1 cellular context compared by ENCODE assay signal in genomic region chr11:86193297-86194095, GRCh38.
TF ChIP-seq lines count a peak whose summit lies in the region.

No MANE protein-coding gene starts in this region.

TF ChIP-seq in GM12878, 131 proteins besides CTCF, POLR2A, EP300 and RAD21 (continued from another document):
- no peak for TF ChIP-seq HDAC6 (IDR thresholded peaks at IDR 0.05; ENCODE audit: unreplicated experiment)
- peak; percentile 80 for TF ChIP-seq SKIL (IDR thresholded peaks at IDR 0.05; ENCODE audit: low read depth, poor library complexity, severe bottlenecking)
- TF ChIP-seq CHD1 (IDR thresholded peaks at IDR 0.05; ENCODE audit: low read depth, low read length) = no peak
- TF ChIP-seq MEF2B (IDR thresholded peaks at IDR 0.05; ENCODE audit: partially characterized antibody, poor library complexity, severe bottlenecking) = peak; percentile 61
- no peak for TF ChIP-seq RBBP5 (conservative IDR thresholded peaks at IDR 0.05)
- TF ChIP-seq RELB (IDR thresholded peaks at IDR 0.05; ENCODE audit: low read depth) = peak; percentile 81
- TF ChIP-seq RELA (IDR thresholded peaks at IDR 0.05; ENCODE audit: borderline replicate concordance, partially characterized antibody) = peak; percentile 62
- TF ChIP-seq NR2C1 (IDR thresholded peaks at IDR 0.05) = peak; percentile 92
- no peak for TF ChIP-seq POLR2AphosphoS2 (IDR thresholded peaks at IDR 0.05; ENCODE audit: low read depth, low read length)
- TF ChIP-seq SP1 (IDR thresholded peaks at IDR 0.05; ENCODE audit: low read depth, low read length) = no peak
- TF ChIP-seq ZNF274 (IDR thresholded peaks at IDR 0.05; ENCODE audit: insufficient read depth, insufficient read length) = no peak
- TF ChIP-seq CREB1 (IDR thresholded peaks at IDR 0.05; ENCODE audit: low read depth) = peak; percentile 52
- TF ChIP-seq SMAD1 (IDR thresholded peaks at IDR 0.05; ENCODE audit: low read depth, partially characterized antibody) = no peak
- TF ChIP-seq RAD51 (IDR thresholded peaks at IDR 0.05) = peak; percentile 15; the same call in 1 of the 2 replicates
- TF ChIP-seq SMARCA5 (IDR thresholded peaks at IDR 0.05) = peak; percentile 57; the same call in 1 of the 2 replicates
- TF ChIP-seq E2F4 (IDR thresholded peaks at IDR 0.05; ENCODE audit: low read depth, low read length) = no peak
- peak; percentile 82 for TF ChIP-seq ZNF384 (IDR thresholded peaks at IDR 0.05; ENCODE audit: borderline replicate concordance, low read depth, low read length)
- TF ChIP-seq MXI1 (IDR thresholded peaks at IDR 0.05; ENCODE audit: low read depth, low read length) = no peak
- peak; percentile 74 for TF ChIP-seq MTA2 (IDR thresholded peaks at IDR 0.05; ENCODE audit: low read depth)
- peak; percentile 54; the same call in 1 of the 2 replicates for TF ChIP-seq ZNF217 (IDR thresholded peaks at IDR 0.05)
- TF ChIP-seq ATF2 (IDR thresholded peaks at IDR 0.05; ENCODE audit: low read length) = 0 out of 2 replicates have a peak, but pooled peaks have one; percentile 41
- TF ChIP-seq ELK1 (IDR thresholded peaks at IDR 0.05; ENCODE audit: low read depth, low read length) = 0 out of 2 replicates have a peak, but pooled peaks have one; percentile 21
- TF ChIP-seq STAT1 (conservative IDR thresholded peaks at IDR 0.05) = no peak
- no peak for TF ChIP-seq RCOR1 (conservative IDR thresholded peaks at IDR 0.05; ENCODE audit: low read depth, low read length)
- TF ChIP-seq ATF7 (IDR thresholded peaks at IDR 0.05; ENCODE audit: low read depth) = peak; percentile 86
- TF ChIP-seq TBL1XR1 (IDR thresholded peaks at IDR 0.05; ENCODE audit: low read depth, low read length) = 0 out of 2 replicates have a peak, but pooled peaks have one; percentile 59
- no peak for TF ChIP-seq MTA3 (IDR thresholded peaks at IDR 0.05; ENCODE audit: borderline replicate concordance, low read length)
- TF ChIP-seq HDAC2 (IDR thresholded peaks at IDR 0.05) = no peak
- peak; percentile 92 to 93 for TF ChIP-seq IKZF2 (IDR thresholded peaks at IDR 0.05)
- TF ChIP-seq NFYA (IDR thresholded peaks at IDR 0.05; ENCODE audit: borderline replicate concordance, low read depth, low read length) = no peak
- no peak for TF ChIP-seq CEBPZ (IDR thresholded peaks at IDR 0.05; ENCODE audit: low read depth, low read length)
- no peak for TF ChIP-seq SMAD5 (IDR thresholded peaks at IDR 0.05; ENCODE audit: low read depth)
- TF ChIP-seq SRF (IDR thresholded peaks at IDR 0.05; ENCODE audit: low read depth in 2 of 2, low read length in 2 of 2) = no peak
- TF ChIP-seq RUNX3 (IDR thresholded peaks at IDR 0.05; ENCODE audit: low read length) = peak; percentile 34; the same call in 1 of the 2 replicates
- TF ChIP-seq IRF4 (IDR thresholded peaks at IDR 0.05; ENCODE audit: low read depth, low read length) = no peak
- no peak for TF ChIP-seq BRCA1 (IDR thresholded peaks at IDR 0.05; ENCODE audit: low read depth, low read length)
- TF ChIP-seq MLLT1 (IDR thresholded peaks at IDR 0.05) = peak; percentile 60; the same call in 1 of the 2 replicates
- peak; percentile 67 for TF ChIP-seq EED (IDR thresholded peaks at IDR 0.05; ENCODE audit: low read depth)
- TF ChIP-seq POU2F2 (IDR thresholded peaks at IDR 0.05; ENCODE audit: borderline replicate concordance, low read depth, low read length) = no peak
- peak; percentile 88 for TF ChIP-seq NBN (IDR thresholded peaks at IDR 0.05)
- TF ChIP-seq YY1 (IDR thresholded peaks at IDR 0.05; ENCODE audit: low read depth, low read length) = peak; percentile 76
- peak; percentile 86 for TF ChIP-seq DPF2 (IDR thresholded peaks at IDR 0.05)
